In the genomic region with DNA sequence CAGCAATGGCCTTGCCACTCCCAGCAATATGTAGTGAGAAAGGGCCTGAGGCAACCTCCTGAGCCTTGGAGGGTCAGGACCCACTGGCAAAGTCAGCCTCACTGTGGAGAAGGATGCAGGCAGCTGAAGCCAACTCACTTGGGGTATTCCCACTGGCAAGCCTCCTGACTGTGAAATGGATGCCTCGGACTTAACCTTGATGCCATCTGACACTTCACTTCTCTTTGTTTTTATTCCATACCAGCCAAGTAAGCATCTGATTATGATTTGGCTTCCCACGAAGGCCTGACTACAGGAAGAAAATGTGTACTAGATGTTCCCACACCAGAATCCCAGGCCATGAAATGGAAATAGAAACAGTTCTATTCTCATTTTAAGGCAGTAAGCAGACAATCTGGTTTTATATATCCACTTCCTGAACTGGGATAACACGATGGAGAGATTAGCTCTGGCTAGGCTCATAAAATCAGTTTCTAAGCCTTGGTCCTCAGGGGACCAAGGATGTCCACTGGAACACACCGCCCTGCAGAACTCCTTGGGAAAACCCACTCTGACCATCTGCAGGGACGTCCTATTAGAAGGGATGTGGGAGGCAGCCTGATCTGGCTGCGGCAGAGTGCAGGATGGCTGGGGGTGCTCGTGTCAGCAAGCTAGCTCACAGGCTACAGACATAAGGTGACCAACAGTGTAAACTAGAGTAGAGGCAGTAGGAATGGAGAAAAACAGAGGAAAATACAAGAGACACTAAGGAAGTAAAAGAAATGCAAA, we compare ENCODE assay signal across 1 cellular context.
TF ChIP-seq lines count a peak whose summit lies in the region.

No MANE protein-coding gene starts in this region.

TF ChIP-seq in GM23338, 12 proteins besides CTCF, POLR2A, EP300 and RAD21 (continued from another document):
- no peak for TF ChIP-seq ZNF462 (CRISPR knock-in tag; IDR thresholded peaks at IDR 0.05)
- TF ChIP-seq ZNF114 (CRISPR knock-in tag; IDR thresholded peaks at IDR 0.05) = no peak
- TF ChIP-seq NANOG (IDR thresholded peaks at IDR 0.05; ENCODE audit: borderline replicate concordance) = no peak
- TF ChIP-seq POLR2AphosphoS5 (IDR thresholded peaks at IDR 0.05; ENCODE audit: low read depth) = no peak
- TF ChIP-seq STAT1 (IDR thresholded peaks at IDR 0.05; ENCODE audit: unreplicated experiment) = no peak
- no peak for TF ChIP-seq ZNF331 (CRISPR knock-in tag; IDR thresholded peaks at IDR 0.05; ENCODE audit: low read depth)
- no peak for TF ChIP-seq JUNB (IDR thresholded peaks at IDR 0.05; ENCODE audit: unreplicated experiment)
- TF ChIP-seq CREB1 (CRISPR knock-in tag; IDR thresholded peaks at IDR 0.05; ENCODE audit: low read depth) = no peak
